ENCODE assay signal across 8 cellular contexts in genomic region chr1:247079141-247079874, GRCh38. TPM values are rescaled to one million over a fixed set of nuclear protein-coding genes. Genes with fewer than 3 reads are reported as not detected.
DNase-seq lines count a peak whose midpoint lies in the region; ATAC-seq and TF ChIP-seq lines count a peak whose summit lies in the region.

No MANE protein-coding gene starts in this region.

- no peaks in the 10 kb centered on the region for H3K9me3 ChIP-seq in hepatocyte (ENCODE audit: low read depth)

- no peaks in the 10 kb centered on the region for H3K36me3 ChIP-seq in hepatocyte (replicated peaks; ENCODE audit: insufficient read depth, low read depth)

- no peaks in the 10 kb centered on the region for H4K20me1 ChIP-seq in hepatocyte (ENCODE audit: insufficient read depth, poor library complexity, severe bottlenecking)

- H3K27ac Mint-ChIP-seq in activated naive CD4-positive, alpha-beta T cell treated with anti-CD3 and anti-CD28 coated beads for 36 hours, result peak overlapping the region; percentile 90
- peak overlapping the region; percentile 74 for H3K27ac Mint-ChIP-seq in activated CD4-positive, alpha-beta T cell treated with anti-CD3 and anti-CD28 coated beads, Interleukin-2, amount 10 ng/mL, durations not matched to agents 7 days and 5 days
- peak overlapping the region; percentile 88 for H3K27ac Mint-ChIP-seq in stimulated activated naive B cell treated with anti-CD40 and anti-IgM and Interleukin-4, amounts not matched to agents 10 μg/mL and 1 μg/mL and 100 μg/mL, for 72 hours

- H3K4me1 ChIP-seq in hepatocyte (ENCODE audit: insufficient read depth), result no peaks in the 10 kb centered on the region

- peaks cover 20% of the 10 kb centered on the region for H3K36me3 Mint-ChIP-seq in activated naive CD4-positive, alpha-beta T cell treated with anti-CD3 and anti-CD28 coated beads for 36 hours (ENCODE audit: low read depth)
- H3K36me3 Mint-ChIP-seq in activated CD4-positive, alpha-beta T cell treated with anti-CD3 and anti-CD28 coated beads, Interleukin-2, amount 10 ng/mL, durations not matched to agents 7 days and 5 days (ENCODE audit: low read depth), result peaks cover 8% of the 10 kb centered on the region
- H3K36me3 Mint-ChIP-seq in stimulated activated naive B cell treated with anti-CD40 and anti-IgM and Interleukin-4, amounts not matched to agents 10 μg/mL and 1 μg/mL and 100 μg/mL, for 72 hours, result peaks cover 7 to 13% of the 10 kb centered on the region in 2 donors

- H3K27me3 Mint-ChIP-seq in activated naive CD4-positive, alpha-beta T cell treated with anti-CD3 and anti-CD28 coated beads for 36 hours (ENCODE audit: low read depth), result peaks cover 6% of the 10 kb centered on the region
- H3K27me3 Mint-ChIP-seq in activated CD4-positive, alpha-beta T cell treated with anti-CD3 and anti-CD28 coated beads, Interleukin-2, amount 10 ng/mL, durations not matched to agents 7 days and 5 days, result peaks cover 7% of the 10 kb centered on the region
- H3K27me3 Mint-ChIP-seq in stimulated activated naive B cell treated with anti-CD40 and anti-IgM and Interleukin-4, amounts not matched to agents 10 μg/mL and 1 μg/mL and 100 μg/mL, for 72 hours, result no peaks in the 10 kb centered on the region

- H3K27me3 ChIP-seq in hepatocyte, result no peaks in the 10 kb centered on the region

- peaks cover 8% of the 10 kb centered on the region for H3K9me3 Mint-ChIP-seq in activated naive CD4-positive, alpha-beta T cell treated with anti-CD3 and anti-CD28 coated beads for 36 hours
- H3K9me3 Mint-ChIP-seq in activated CD4-positive, alpha-beta T cell treated with anti-CD3 and anti-CD28 coated beads, Interleukin-2, amount 10 ng/mL, durations not matched to agents 7 days and 5 days, result peaks cover 26% of the 10 kb centered on the region
- H3K9me3 Mint-ChIP-seq in stimulated activated naive B cell treated with anti-CD40 and anti-IgM and Interleukin-4, amounts not matched to agents 10 μg/mL and 1 μg/mL and 100 μg/mL, for 72 hours, result peaks cover 0 to 2% of the 10 kb centered on the region in 2 donors

- POLR2A ChIA-PET in activated CD4-positive, alpha-beta T cell treated with anti-CD3 and anti-CD28 coated beads, Interleukin-2, amount 10 ng/mL, durations not matched to agents 7 days and 5 days (lab: Charles Lee), result no interaction called here

- ATAC-seq in stimulated activated naive B cell treated with anti-CD40 and anti-IgM and Interleukin-4, amounts not matched to agents 10 μg/mL and 1 μg/mL and 100 μg/mL, for 72 hours (replicated peaks), result peak in 1 of 2 donors; percentile 35
- no peak for ATAC-seq in GM18907 (IDR thresholded peaks at IDR 0.05; ENCODE audit: unreplicated experiment)
- ATAC-seq in HG02678 (IDR thresholded peaks at IDR 0.05; ENCODE audit: unreplicated experiment), result no peak

- peak; percentile 43 for DNase-seq in activated naive CD4-positive, alpha-beta T cell treated with anti-CD3 and anti-CD28 coated beads for 36 hours
- no peak for DNase-seq in activated naive CD4-positive, alpha-beta T cell treated with Interleukin-2 at 50 U/mL for 16 hours
- no peak for DNase-seq in activated CD4-positive, alpha-beta T cell treated with anti-CD3 and anti-CD28 coated beads, Interleukin-2, amount 10 ng/mL, durations not matched to agents 7 days and 5 days
- DNase-seq in hepatocyte (ENCODE audit: low spot score), result peak; percentile 52
- DNase-seq in stimulated activated naive B cell treated with anti-CD40 and anti-IgM and Interleukin-4, amounts not matched to agents 10 μg/mL and 1 μg/mL and 100 μg/mL, for 72 hours, result no peak
- DNase-seq in GM10266 (ENCODE audit: extremely low spot score), result no peak

- H3K4me3 Mint-ChIP-seq in activated naive CD4-positive, alpha-beta T cell treated with anti-CD3 and anti-CD28 coated beads for 36 hours, result peak overlapping the region; percentile 91
- H3K4me3 Mint-ChIP-seq in activated CD4-positive, alpha-beta T cell treated with anti-CD3 and anti-CD28 coated beads, Interleukin-2, amount 10 ng/mL, durations not matched to agents 7 days and 5 days, result peak overlapping the region; percentile 86
- H3K4me3 Mint-ChIP-seq in stimulated activated naive B cell treated with anti-CD40 and anti-IgM and Interleukin-4, amounts not matched to agents 10 μg/mL and 1 μg/mL and 100 μg/mL, for 72 hours, result peak overlapping the region; percentile 92 to 98

- peak overlapping the region; percentile 44 for H2AFZ ChIP-seq in hepatocyte

- peak overlapping the region; percentile 88 for H3K4me2 ChIP-seq in hepatocyte

- peak overlapping the region; percentile 7 for H3K4me3 ChIP-seq in hepatocyte

- TF ChIP-seq CTCF in hepatocyte (IDR thresholded peaks at IDR 0.05; ENCODE audit: poor library complexity), result no peak
- TF ChIP-seq CTCF in GM10266 (IDR thresholded peaks at IDR 0.05; ENCODE audit: control insufficient read depth, insufficient read depth, low read depth, missing control alignments), result no peak

- H3K9me2 ChIP-seq in hepatocyte (replicated peaks; ENCODE audit: insufficient read depth), result no peaks in the 10 kb centered on the region

- H3K27ac ChIP-seq in hepatocyte, result peak overlapping the region; percentile 78

- peaks cover 22% of the 10 kb centered on the region for H3K4me1 Mint-ChIP-seq in activated naive CD4-positive, alpha-beta T cell treated with anti-CD3 and anti-CD28 coated beads for 36 hours (ENCODE audit: low read depth)
- peaks cover 21% of the 10 kb centered on the region for H3K4me1 Mint-ChIP-seq in activated CD4-positive, alpha-beta T cell treated with anti-CD3 and anti-CD28 coated beads, Interleukin-2, amount 10 ng/mL, durations not matched to agents 7 days and 5 days
- H3K4me1 Mint-ChIP-seq in stimulated activated naive B cell treated with anti-CD40 and anti-IgM and Interleukin-4, amounts not matched to agents 10 μg/mL and 1 μg/mL and 100 μg/mL, for 72 hours, result peaks cover 10 to 38% of the 10 kb centered on the region in 2 donors

- peaks cover 38% of the 10 kb centered on the region for H3K79me2 ChIP-seq in hepatocyte

- WGBS in hepatocyte (ENCODE audit: low lambda C conversion rate, missing lambda C conversion rate), result 40% methylated on average over 23 of the region's 23 CpGs

- CTCF ChIA-PET in activated naive CD4-positive, alpha-beta T cell treated with anti-CD3 and anti-CD28 coated beads for 36 hours (lab: Charles Lee), result no interaction called here
- CTCF ChIA-PET in activated CD4-positive, alpha-beta T cell treated with anti-CD3 and anti-CD28 coated beads, Interleukin-2, amount 10 ng/mL, durations not matched to agents 7 days and 5 days (lab: Charles Lee), result interaction anchor here (0.9 to 1.2 kb wide), 3 partner anchors 40 to 295 kb away, joined by 3 read pairs; no protein-coding TSS in a partner anchor

- intact Hi-C loops in activated naive CD4-positive, alpha-beta T cell treated with anti-CD3 and anti-CD28 coated beads for 36 hours (cut with micrococcal nuclease), result loop anchor here (2.0 to 10.0 kb wide), 3 partner anchors 71 to 1747 kb away; partner anchors contain the start of gene ZNF695

RNA-seq across cellular contexts. Expression of gene ZNF670, which starts 0.7 kb away (rescaled TPM):
- total RNA-seq in activated naive CD4-positive, alpha-beta T cell treated with anti-CD3 and anti-CD28 coated beads for 36 hours, result 1 to 10 TPM; 4.1 to 4.3 TPM
- total RNA-seq in activated CD4-positive, alpha-beta T cell treated with anti-CD3 and anti-CD28 coated beads, Interleukin-2, amount 10 ng/mL, durations not matched to agents 7 days and 5 days, result 1 to 10 TPM; 1.1 to 1.2 TPM
- 5.3 and 5.5 TPM in 2 replicates for total RNA-seq in hepatocyte
- 5.8 and 7.5 TPM in 2 replicates for polyA plus RNA-seq in hepatocyte

RNA-seq across cellular contexts. Expression of gene ZNF669, which starts 24.8 kb away (rescaled TPM):
- total RNA-seq in activated naive CD4-positive, alpha-beta T cell treated with anti-CD3 and anti-CD28 coated beads for 36 hours, result 1 to 10 TPM; 8.2 to 8.4 TPM
- 10 to 100 TPM in 1 of 2 experiments, 1 to 10 TPM in 1; 9.9 to 10.0 TPM for total RNA-seq in activated CD4-positive, alpha-beta T cell treated with anti-CD3 and anti-CD28 coated beads, Interleukin-2, amount 10 ng/mL, durations not matched to agents 7 days and 5 days
- 10.6 and 11.9 TPM in 2 replicates for total RNA-seq in hepatocyte
- polyA plus RNA-seq in hepatocyte, result 6.0 and 6.9 TPM in 2 replicates

Comparison
In these comparisons a context has a peak if more than half of its experiments do, and no peak if none do; other contexts are left out.
1. DNase-seq: peak in activated naive CD4-positive, alpha-beta T cell treated with anti-CD3 and anti-CD28 coated beads for 36 hours (single experiment) and hepatocyte (single experiment); none in activated naive CD4-positive, alpha-beta T cell treated with Interleukin-2 at 50 U/mL for 16 hours (single experiment), activated CD4-positive, alpha-beta T cell treated with anti-CD3 and anti-CD28 coated beads, Interleukin-2, amount 10 ng/mL, durations not matched to agents 7 days and 5 days (single experiment), stimulated activated naive B cell treated with anti-CD40 and anti-IgM and Interleukin-4, amounts not matched to agents 10 μg/mL and 1 μg/mL and 100 μg/mL, for 72 hours (single experiment) and GM10266 (single experiment).
2. Peak in every context shown above with its lines, with median percentiles within 50 percentile points of each other: H3K27ac Mint-ChIP-seq and H3K4me3 Mint-ChIP-seq.